2 cellular contexts compared by ENCODE assay signal in genomic region chr22:49771266-49772065, GRCh38.
TF ChIP-seq lines count a peak whose summit lies in the region.

No MANE protein-coding gene starts in this region.

TF ChIP-seq in K562, 482 proteins besides CTCF, POLR2A, EP300 and RAD21:
- TF ChIP-seq XRCC4 (IDR thresholded peaks at IDR 0.05; ENCODE audit: extremely low read depth, insufficient read depth, insufficient read length) = no peak
- TF ChIP-seq MTA3 (IDR thresholded peaks at IDR 0.05; ENCODE audit: borderline replicate concordance) = no peak
- peak; percentile 47 for TF ChIP-seq RBM22 (IDR thresholded peaks at IDR 0.05; ENCODE audit: low read depth, low read length, poor library complexity, severe bottlenecking)
- no peak for TF ChIP-seq LCOR (CRISPR knock-in tag; IDR thresholded peaks at IDR 0.05)
- TF ChIP-seq NFYB (IDR thresholded peaks at IDR 0.05; ENCODE audit: extremely low read depth, insufficient read length) = no peak
- TF ChIP-seq HSF4 (CRISPR knock-in tag; IDR thresholded peaks at IDR 0.05; ENCODE audit: borderline replicate concordance) = no peak
- TF ChIP-seq POLR2AphosphoS2 (IDR thresholded peaks at IDR 0.05; ENCODE audit: low read length) = no peak
- TF ChIP-seq POLR2G (IDR thresholded peaks at IDR 0.05; ENCODE audit: low read depth, low read length) = peak; percentile 48
- TF ChIP-seq ZC3H11A (IDR thresholded peaks at IDR 0.05; ENCODE audit: low read depth, low read length) = no peak
- TF ChIP-seq ZBTB33 (CRISPR knock-in tag; IDR thresholded peaks at IDR 0.05) = peak; percentile 73

TF ChIP-seq in HepG2, 621 proteins besides CTCF, POLR2A, EP300 and RAD21:
- TF ChIP-seq HIVEP1 (CRISPR knock-in tag; IDR thresholded peaks at IDR 0.05) (no peak), AGO2 (optimal IDR thresholded peaks at IDR 0.05; ENCODE audit: low read depth, low read length) (peak; percentile 79)
TF ChIP-seq in HepG2: peak in this region for 1.
